ENCODE assay signal across 8 cellular contexts in genomic region chr18:79965119-79965902, GRCh38. TPM values are rescaled to one million over a fixed set of nuclear protein-coding genes. Genes with fewer than 3 reads are reported as not detected.
DNase-seq lines count a peak whose midpoint lies in the region; ATAC-seq and TF ChIP-seq lines count a peak whose summit lies in the region.

No MANE protein-coding gene starts in this region.

- H3K9ac ChIP-seq in smooth muscle cell (ENCODE audit: low read depth) = peak overlapping the region; percentile 88

- H3K79me2 ChIP-seq in smooth muscle cell (ENCODE audit: low read depth) = peaks cover 3% of the 10 kb centered on the region

- no peak for ATAC-seq in GM18502 (IDR thresholded peaks at IDR 0.05; ENCODE audit: poor library complexity, unreplicated experiment)
- no peak for ATAC-seq in GM21390 (IDR thresholded peaks at IDR 0.05; ENCODE audit: unreplicated experiment)

- H3K9me3 Mint-ChIP-seq in activated naive CD4-positive, alpha-beta T cell treated with anti-CD3 and anti-CD28 coated beads, Interleukin-2, amount 50 U/mL, for 24 hours = no peaks in the 10 kb centered on the region
- H3K9me3 Mint-ChIP-seq in MCF 10A (ENCODE audit: unreplicated experiment) = no peaks in the 10 kb centered on the region

- CTCF ChIA-PET in MCF 10A (lab: Yijun Ruan, JAX) = interaction anchor here (0.9 kb wide), 1 partner anchor 586 kb away, joined by 4 read pairs; no protein-coding TSS in a partner anchor

- peaks cover 8% of the 10 kb centered on the region for H4K20me1 ChIP-seq in smooth muscle cell (ENCODE audit: low read depth)

- TSS peak; percentile 52 for BruUV-seq in MCF 10A (replicated peaks; lab: Mats Ljungman, UMichigan)

- no peaks in the 10 kb centered on the region for H3K36me3 Mint-ChIP-seq in activated naive CD4-positive, alpha-beta T cell treated with anti-CD3 and anti-CD28 coated beads, Interleukin-2, amount 50 U/mL, for 24 hours
- peaks cover 43% of the 10 kb centered on the region for H3K36me3 Mint-ChIP-seq in MCF 10A (ENCODE audit: insufficient read depth, unreplicated experiment)

- TF ChIP-seq CTCF in MCF 10A (IDR thresholded peaks at IDR 0.05; ENCODE audit: unreplicated experiment) (no peak), smooth muscle cell (IDR thresholded peaks at IDR 0.05; ENCODE audit: borderline replicate concordance, insufficient read depth, poor library complexity, severe bottlenecking) (no peak)

- WGBS in smooth muscle cell (ENCODE audit: low lambda C conversion rate) = 29% methylated on average over 22 of the region's 24 CpGs

- peak overlapping the region; percentile 76 for H3K27ac Mint-ChIP-seq in activated naive CD4-positive, alpha-beta T cell treated with anti-CD3 and anti-CD28 coated beads, Interleukin-2, amount 50 U/mL, for 24 hours
- peak overlapping the region; percentile 46 for H3K27ac Mint-ChIP-seq in MCF 10A (ENCODE audit: low read depth, unreplicated experiment)

- peaks cover 6% of the 10 kb centered on the region for H3K4me1 ChIP-seq in smooth muscle cell (ENCODE audit: low read depth)

- peak overlapping the region; percentile 56 for H3K27ac ChIP-seq in smooth muscle cell (ENCODE audit: low read depth)

- peak overlapping the region; percentile 34 for H2AFZ ChIP-seq in smooth muscle cell (ENCODE audit: low read depth)

- no peaks in the 10 kb centered on the region for H3K9me3 ChIP-seq in smooth muscle cell (replicated peaks; ENCODE audit: low read depth)

- peak overlapping the region; percentile 90 for H3K4me2 ChIP-seq in smooth muscle cell

- DNase-seq in activated naive CD4-positive, alpha-beta T cell treated with Interleukin-2 at 50 U/mL for 16 hours = no peak
- DNase-seq in NCI-H510A treated with DMSO at 0.1 percent for 48 hours (lab: John Stamatoyannopoulos, UW) (peak; percentile 33), MCF 10A (ENCODE audit: unreplicated experiment) (peak; percentile 78), iris pigment epithelial cell (ENCODE audit: low read depth) (peak; percentile 91), smooth muscle cell (lab: John Stamatoyannopoulos, UW; ENCODE audit: unreplicated experiment) (no peak)

- no peaks in the 10 kb centered on the region for H3K36me3 ChIP-seq in smooth muscle cell (ENCODE audit: low read depth)

- H3F3A ChIP-seq in smooth muscle cell (ENCODE audit: low read depth) = peaks cover 29% of the 10 kb centered on the region

- intact Hi-C loops in MCF 10A (cut with micrococcal nuclease) = loop anchor here (2.0 kb wide), 1 partner anchor 23 kb away; the partner anchor contains the start of gene TXNL4A

- peaks cover 38% of the 10 kb centered on the region for H3K4me1 Mint-ChIP-seq in activated naive CD4-positive, alpha-beta T cell treated with anti-CD3 and anti-CD28 coated beads, Interleukin-2, amount 50 U/mL, for 24 hours
- peaks cover 19% of the 10 kb centered on the region for H3K4me1 Mint-ChIP-seq in MCF 10A (ENCODE audit: insufficient read depth, unreplicated experiment)

- H3K27me3 ChIP-seq in smooth muscle cell (ENCODE audit: low read depth) = no peaks in the 10 kb centered on the region

- POLR2A ChIA-PET in MCF 10A (lab: Yijun Ruan, JAX) = interaction anchor here (0.7 to 7.5 kb wide), 4 partner anchors 13 to 289 kb away, joined by 3 to 71 read pairs (median 6); partner anchors contain the start of genes RBFA, SLC66A2 and TXNL4A

- H3K4me3 ChIP-seq in smooth muscle cell = peak overlapping the region; percentile 69

- H3K27me3 Mint-ChIP-seq in activated naive CD4-positive, alpha-beta T cell treated with anti-CD3 and anti-CD28 coated beads, Interleukin-2, amount 50 U/mL, for 24 hours = no peaks in the 10 kb centered on the region
- no peaks in the 10 kb centered on the region for H3K27me3 Mint-ChIP-seq in MCF 10A (ENCODE audit: insufficient read depth, unreplicated experiment)

- H3K4me3 Mint-ChIP-seq in activated naive CD4-positive, alpha-beta T cell treated with anti-CD3 and anti-CD28 coated beads, Interleukin-2, amount 50 U/mL, for 24 hours = peak overlapping the region; percentile 85
- peak overlapping the region; percentile 81 for H3K4me3 Mint-ChIP-seq in MCF 10A (ENCODE audit: unreplicated experiment)

RNA-seq across cellular contexts. Expression of gene HSBP1L1, which starts 0.9 kb away (rescaled TPM):
- total RNA-seq in MCF 10A (2022) (46.6 and 49.4 TPM in 2 replicates), smooth muscle cell (11.8 and 24.6 TPM in 2 replicates)
- 12.4 and 23.5 TPM in 2 replicates for polyA plus RNA-seq in smooth muscle cell

RNA-seq across cellular contexts. Expression of gene SLC66A2, which starts 13.9 kb away (rescaled TPM):
- total RNA-seq in MCF 10A (2022) = 21.7 and 24.5 TPM in 2 replicates
- total RNA-seq in smooth muscle cell = 21.2 and 23.6 TPM in 2 replicates
- polyA plus RNA-seq in smooth muscle cell = 37.2 and 37.9 TPM in 2 replicates

RNA-seq across cellular contexts. Expression of gene TXNL4A, which starts 23.1 kb away (rescaled TPM):
- 207 and 245 TPM in 2 replicates for total RNA-seq in MCF 10A (2022)
- total RNA-seq in smooth muscle cell = 61.1 and 62.2 TPM in 2 replicates
- polyA plus RNA-seq in smooth muscle cell = 243 and 254 TPM in 2 replicates

Comparison
In these comparisons a context has a peak if more than half of its experiments do, and no peak if none do; other contexts are left out.
1. DNase-seq: peak in NCI-H510A treated with DMSO at 0.1 percent for 48 hours (single experiment), MCF 10A (single experiment) and iris pigment epithelial cell (single experiment); none in activated naive CD4-positive, alpha-beta T cell treated with Interleukin-2 at 50 U/mL for 16 hours (single experiment) and smooth muscle cell (single experiment).